In the genomic region with DNA sequence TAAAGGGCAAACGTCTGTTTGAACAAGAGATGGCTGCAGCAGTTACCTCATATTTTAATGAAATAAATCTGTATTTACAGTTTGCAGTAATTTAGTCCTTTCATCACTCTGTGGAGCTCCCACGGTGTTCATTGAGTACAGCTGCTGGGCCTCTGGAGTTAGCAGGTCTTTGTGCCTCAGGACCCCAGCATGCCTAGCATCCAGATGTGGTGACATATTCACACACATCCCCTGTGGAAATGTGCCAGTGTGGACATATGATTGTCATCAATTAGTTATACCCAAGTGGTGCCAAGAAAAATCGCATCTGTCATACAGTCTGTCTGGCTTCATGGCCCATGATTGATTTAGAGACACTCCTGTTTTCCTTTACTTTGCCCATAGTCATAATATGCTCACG, we compare ENCODE assay signal across 16 cellular contexts.
"Had no signal": no experiment of that assay in that cellular context is flagged by ENCODE, and none has a peak within 500 bp of the region (broad histone marks: within the 10 kb centered on the region; RNA-seq: fewer than 3 reads in every experiment).

No MANE protein-coding gene starts in this region.

- H3K27ac ChIP-seq: cardiac muscle cell, esophagus muscularis mucosa, gastroesophageal sphincter, heart right ventricle, left lung, WERI-Rb-1 had no signal

- H3K27me3 ChIP-seq: cardiac muscle cell, esophagus muscularis mucosa, gastroesophageal sphincter, heart right ventricle, left lung had no signal

- H3K4me3 ChIP-seq: cardiac muscle cell, esophagus muscularis mucosa, gastroesophageal sphincter, heart right ventricle, left lung had no signal

- ATAC-seq: activated T-cell treated with anti-CD3 and anti-CD28 coated beads, Interleukin-2, amount 50 U/mL, for 72 hours; gastroesophageal sphincter; left lung had no signal

- H3K9me3 ChIP-seq: esophagus muscularis mucosa, gastroesophageal sphincter, heart right ventricle, left lung had no signal

- DNase-seq: activated CD4-positive, alpha-beta T cell treated with anti-CD3 and anti-CD28 coated beads for 1 hour; activated effector memory CD4-positive, alpha-beta T cell treated with anti-CD3 and anti-CD28 coated beads, Interleukin-2, amount 50 U/mL, for 16 hours; activated T-cell treated with anti-CD3 and anti-CD28 coated beads, Interleukin-2, amount 50 U/mL, for 72 hours; dermis blood vessel endothelial cell; effector memory CD4-positive, alpha-beta T cell; heart right ventricle; left lung; occipital lobe; posterior cingulate gyrus; stimulated activated CD4-positive, alpha-beta T cell treated with anti-CD3 and anti-CD28 coated beads, Interleukin-1b, Interleukin-23, amount 100 ng/mL, for 48 hours; stimulated activated CD8-positive, alpha-beta memory T cell treated with anti-CD3 and anti-CD28 coated beads, Interleukin-4, amount 100 ng/mL, for 48 hours; stimulated activated naive CD4-positive, alpha-beta T cell; WERI-Rb-1 had no signal

- H3K4me1 ChIP-seq: left lung had no signal
